In genomic region chr2:219748673-219749570, GRCh38 we compare ENCODE assay signal across 1 cellular context.
TF ChIP-seq lines count a peak whose summit lies in the region.

No MANE protein-coding gene starts in this region.

TF ChIP-seq in HEK293, 187 proteins besides CTCF, POLR2A, EP300 and RAD21 (continued from another document):
- TF ChIP-seq REST (tag by site-specific recombination; IDR thresholded peaks at IDR 0.05) (no peak), ZNF645 (tag by site-specific recombination; IDR thresholded peaks at IDR 0.05) (no peak), ZBTB11 (tag by site-specific recombination; conservative IDR thresholded peaks at IDR 0.05; ENCODE audit: low read depth) (no peak), ZNF350 (tag by site-specific recombination; IDR thresholded peaks at IDR 0.05) (no peak), ZSCAN16 (tag by site-specific recombination; IDR thresholded peaks at IDR 0.05) (no peak), ZBTB21 (tag by site-specific recombination; IDR thresholded peaks at IDR 0.05) (no peak), ZNF624 (tag by site-specific recombination; IDR thresholded peaks at IDR 0.05) (no peak)
